Comparison of ENCODE assay signal across 8 cellular contexts in the genomic region with DNA sequence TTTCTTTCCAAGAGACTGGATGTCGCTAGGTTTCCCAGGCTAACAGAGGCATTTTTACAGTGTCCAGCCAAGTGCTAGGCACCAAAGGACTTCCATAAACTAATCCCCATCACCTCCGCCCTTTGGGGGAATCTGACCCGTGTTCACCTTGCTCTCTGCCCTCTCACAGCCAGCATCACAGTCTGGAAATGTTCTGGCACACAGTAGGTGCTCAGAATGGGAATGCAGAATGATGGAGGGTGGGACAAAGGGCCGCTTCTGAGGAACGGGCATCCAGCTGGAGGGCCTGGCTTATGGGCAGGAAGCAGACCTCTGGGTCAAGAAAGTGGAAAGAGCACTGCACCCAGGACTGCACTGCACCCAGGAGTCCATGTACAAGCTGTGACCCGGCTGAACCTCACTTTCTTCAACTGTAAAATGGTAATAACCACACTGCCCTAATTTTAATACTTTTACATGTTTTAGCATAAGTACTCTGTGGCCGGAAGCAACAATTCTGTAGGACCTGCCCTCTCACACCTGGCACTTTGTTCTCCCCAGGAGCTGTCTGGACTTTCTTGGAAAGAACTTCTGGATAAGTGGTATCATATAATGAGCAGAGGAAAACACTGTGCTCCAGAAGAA. TPM values are rescaled to one million over a fixed set of nuclear protein-coding genes. Genes with fewer than 3 reads are reported as not detected.
DNase-seq lines count a peak whose midpoint lies in the region; ATAC-seq and TF ChIP-seq lines count a peak whose summit lies in the region.

No MANE protein-coding gene starts in this region.

- peaks cover 29% of the 10 kb centered on the region for H3K4me1 Mint-ChIP-seq in activated CD8-positive, alpha-beta memory T cell treated with anti-CD3 and anti-CD28 coated beads, Interleukin-2, amount 10 ng/mL, durations not matched to agents 7 days and 5 days
- H3K4me1 Mint-ChIP-seq in activated naive CD8-positive, alpha-beta T cell (ENCODE audit: low read depth) = peaks cover 21% of the 10 kb centered on the region

- no peaks in the 10 kb centered on the region for H3K9me3 ChIP-seq in left lung
- no peaks in the 10 kb centered on the region for H3K9me3 ChIP-seq in thymus (ENCODE audit: control insufficient read depth)

- intact Hi-C loops in left lung (cut with DNase I) = no loop called here

- H3K36me3 ChIP-seq in left lung = peaks cover 0 to 6% of the 10 kb centered on the region in 2 donors
- H3K36me3 ChIP-seq in thymus (ENCODE audit: control insufficient read depth, insufficient read depth) = peaks cover 4% of the 10 kb centered on the region

- H3K4me3 ChIP-seq in left lung (peak overlapping the region in 1 of 2 donors; percentile 53), thymus (ENCODE audit: low read length) (peak overlapping the region; percentile 60)

- DNase-seq in activated CD8-positive, alpha-beta memory T cell treated with anti-CD3 and anti-CD28 coated beads, Interleukin-2, amount 10 ng/mL, durations not matched to agents 7 days and 5 days = no peak
- DNase-seq in activated CD8-positive, alpha-beta memory T cell treated with anti-CD3 and anti-CD28 coated beads, Interleukin-2, amount 50 U/mL, for 4 hours = no peak
- no peak for DNase-seq in left lung
- no peak for DNase-seq in inferior parietal cortex (ENCODE audit: extremely low spot score)

- no peak for ATAC-seq in activated CD8-positive, alpha-beta memory T cell treated with anti-CD3 and anti-CD28 coated beads, Interleukin-2, amount 10 ng/mL, durations not matched to agents 7 days and 5 days
- ATAC-seq in left lung (no peak), HG03439 (IDR thresholded peaks at IDR 0.05; ENCODE audit: unreplicated experiment) (no peak), GM18858 (IDR thresholded peaks at IDR 0.05; ENCODE audit: unreplicated experiment) (no peak)

- H3K27ac ChIP-seq in left lung = peak overlapping the region; percentile 19 to 69
- H3K27ac ChIP-seq in thymus (ENCODE audit: low read depth) = peak overlapping the region; percentile 27

- H3K27me3 Mint-ChIP-seq in activated CD8-positive, alpha-beta memory T cell treated with anti-CD3 and anti-CD28 coated beads, Interleukin-2, amount 10 ng/mL, durations not matched to agents 7 days and 5 days = no peaks in the 10 kb centered on the region
- no peaks in the 10 kb centered on the region for H3K27me3 Mint-ChIP-seq in activated naive CD8-positive, alpha-beta T cell

- CTCF ChIA-PET in activated CD8-positive, alpha-beta memory T cell treated with anti-CD3 and anti-CD28 coated beads, Interleukin-2, amount 10 ng/mL, durations not matched to agents 7 days and 5 days (lab: Charles Lee) = interaction anchor here (0.6 to 6.3 kb wide), 22 partner anchors 8 to 269 kb away, joined by 3 to 34 read pairs (median 3); partner anchors contain the start of genes SEC11A and ZNF592

- no peaks in the 10 kb centered on the region for H3K27me3 ChIP-seq in left lung
- no peaks in the 10 kb centered on the region for H3K27me3 ChIP-seq in thymus (ENCODE audit: control insufficient read depth, insufficient read depth)

- peak overlapping the region; percentile 61 for H3K27ac Mint-ChIP-seq in activated CD8-positive, alpha-beta memory T cell treated with anti-CD3 and anti-CD28 coated beads, Interleukin-2, amount 10 ng/mL, durations not matched to agents 7 days and 5 days
- peak overlapping the region; percentile 78 for H3K27ac Mint-ChIP-seq in activated naive CD8-positive, alpha-beta T cell

- peaks cover 8% of the 10 kb centered on the region for H3K36me3 Mint-ChIP-seq in activated CD8-positive, alpha-beta memory T cell treated with anti-CD3 and anti-CD28 coated beads, Interleukin-2, amount 10 ng/mL, durations not matched to agents 7 days and 5 days
- H3K36me3 Mint-ChIP-seq in activated naive CD8-positive, alpha-beta T cell = no peaks in the 10 kb centered on the region

- peaks cover 0 to 30% of the 10 kb centered on the region in 2 donors for H3K4me1 ChIP-seq in left lung
- peaks cover 11% of the 10 kb centered on the region for H3K4me1 ChIP-seq in thymus (ENCODE audit: control insufficient read depth, insufficient read depth, low read length)

- WGBS in thymus = 66% methylated on average over 7 of the region's 7 CpGs

- peak overlapping the region; percentile 47 for H3K4me3 Mint-ChIP-seq in activated CD8-positive, alpha-beta memory T cell treated with anti-CD3 and anti-CD28 coated beads, Interleukin-2, amount 10 ng/mL, durations not matched to agents 7 days and 5 days
- H3K4me3 Mint-ChIP-seq in activated naive CD8-positive, alpha-beta T cell = peak overlapping the region; percentile 80

- H3K9me3 Mint-ChIP-seq in activated CD8-positive, alpha-beta memory T cell treated with anti-CD3 and anti-CD28 coated beads, Interleukin-2, amount 10 ng/mL, durations not matched to agents 7 days and 5 days (ENCODE audit: low read depth) = no peaks in the 10 kb centered on the region
- no peaks in the 10 kb centered on the region for H3K9me3 Mint-ChIP-seq in activated naive CD8-positive, alpha-beta T cell (ENCODE audit: low read depth)

- no peak for TF ChIP-seq CTCF in left lung (IDR thresholded peaks at IDR 0.05)

RNA-seq across cellular contexts. Expression of gene NMB, which starts 0.9 kb away (rescaled TPM):
- 1 to 10 TPM; 1.5 to 1.8 TPM for total RNA-seq in activated CD8-positive, alpha-beta memory T cell treated with anti-CD3 and anti-CD28 coated beads, Interleukin-2, amount 10 ng/mL, durations not matched to agents 7 days and 5 days
- total RNA-seq in left lung = 1 to 10 TPM; 4.6 to 6.6 TPM
- polyA plus RNA-seq in thymus = 4.9 TPM

RNA-seq across cellular contexts. Expression of gene WDR73, which starts 4.8 kb away (rescaled TPM):
- 10 to 100 TPM; 18.4 to 19.9 TPM for total RNA-seq in activated CD8-positive, alpha-beta memory T cell treated with anti-CD3 and anti-CD28 coated beads, Interleukin-2, amount 10 ng/mL, durations not matched to agents 7 days and 5 days
- total RNA-seq in left lung = 10 to 100 TPM; 25.5 to 25.7 TPM
- 22.4 TPM for polyA plus RNA-seq in thymus

RNA-seq across cellular contexts. Expression of gene SEC11A, which starts 57.0 kb away (rescaled TPM):
- total RNA-seq in activated CD8-positive, alpha-beta memory T cell treated with anti-CD3 and anti-CD28 coated beads, Interleukin-2, amount 10 ng/mL, durations not matched to agents 7 days and 5 days = 100 to 1,000 TPM in 1 of 2 experiments, 10 to 100 TPM in 1; 96.6 to 122 TPM
- total RNA-seq in left lung = 100 to 1,000 TPM; 159 to 160 TPM
- 158 TPM for polyA plus RNA-seq in thymus

RNA-seq across cellular contexts. Expression of gene ZSCAN2, which starts 58.1 kb away (rescaled TPM):
- total RNA-seq in activated CD8-positive, alpha-beta memory T cell treated with anti-CD3 and anti-CD28 coated beads, Interleukin-2, amount 10 ng/mL, durations not matched to agents 7 days and 5 days = 10 to 100 TPM in 1 of 2 experiments, 1 to 10 TPM in 1; 8.6 to 12.9 TPM
- 1 to 10 TPM; 5.8 to 7.6 TPM for total RNA-seq in left lung
- polyA plus RNA-seq in thymus = 8.4 TPM
